In the genomic region with DNA sequence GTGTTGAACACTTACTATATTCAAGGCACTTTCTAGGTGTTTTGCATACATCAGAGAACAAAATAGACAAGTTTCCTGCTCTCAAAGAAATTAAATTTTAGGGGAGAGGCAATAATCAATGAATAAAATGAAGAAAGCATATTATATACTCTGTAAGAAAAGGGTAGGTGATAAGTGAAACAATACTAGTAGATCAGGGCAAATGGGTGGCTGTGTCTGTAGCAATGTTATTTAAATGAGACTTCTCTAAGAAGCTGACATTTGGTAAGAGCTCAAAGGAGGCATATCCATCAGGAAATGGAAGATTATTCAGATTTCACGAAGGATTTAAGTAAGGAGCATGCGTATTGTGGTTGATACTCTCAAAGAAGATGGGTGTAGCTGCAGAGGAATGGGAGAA, we compare ENCODE assay signal across 23 cellular contexts.
"Had no signal": no experiment of that assay in that cellular context is flagged by ENCODE, and none has a peak within 500 bp of the region (broad histone marks: within the 10 kb centered on the region; RNA-seq: fewer than 3 reads in every experiment).

No MANE protein-coding gene starts in this region.

- H3K27ac Mint-ChIP-seq: naive thymus-derived CD4-positive, alpha-beta T cell; natural killer cell treated with Interleukin-12 subunit alpha and Interleukin-12 subunit beta and Interleukin-15 and Interleukin-18, amount 100 ng/mL, for 72 hours; stimulated activated effector memory CD8-positive, alpha-beta T cell treated with anti-CD3 and anti-CD28 coated beads, Interleukin-12 subunit alpha, Interleukin-12 subunit beta, amount 100 ng/mL, for 72 hours; stimulated activated naive CD8-positive, alpha-beta T cell treated with anti-CD3 and anti-CD28 coated beads, Interleukin-15, Interleukin-2, amounts not matched to agents 100 ng/mL and 50 ng/mL, for 24 hours had no signal

- H3K4me3 ChIP-seq: left ventricle myocardium inferior, lung, mucosa of descending colon, right atrium auricular region, right lobe of liver, suprapubic skin, thoracic aorta, tibial artery, upper lobe of right lung had no signal

- H3K27me3 ChIP-seq: right atrium auricular region, right lobe of liver, suprapubic skin, tibial artery, upper lobe of right lung had no signal

- H3K4me3 Mint-ChIP-seq: naive thymus-derived CD4-positive, alpha-beta T cell; natural killer cell treated with Interleukin-12 subunit alpha and Interleukin-12 subunit beta and Interleukin-15 and Interleukin-18, amount 100 ng/mL, for 72 hours; stimulated activated effector memory CD8-positive, alpha-beta T cell treated with anti-CD3 and anti-CD28 coated beads, Interleukin-12 subunit alpha, Interleukin-12 subunit beta, amount 100 ng/mL, for 72 hours; stimulated activated naive CD8-positive, alpha-beta T cell treated with anti-CD3 and anti-CD28 coated beads, Interleukin-15, Interleukin-2, amounts not matched to agents 100 ng/mL and 50 ng/mL, for 24 hours had no signal

- H3K36me3 ChIP-seq: left ventricle myocardium inferior, right atrium auricular region, right lobe of liver, suprapubic skin, thoracic aorta, tibial artery, upper lobe of right lung had no signal

- DNase-seq: hypothalamus; islet precursor cell; left ventricle myocardium inferior; midbrain; mucosa of descending colon; naive thymus-derived CD4-positive, alpha-beta T cell; nucleus accumbens; right lobe of liver; stimulated activated CD4-positive, alpha-beta T cell treated with anti-CD3 and anti-CD28 coated beads, Interleukin-12 subunit alpha, Interleukin-12 subunit beta, amount 100 ng/mL, for 4 hours; stimulated activated CD4-positive, alpha-beta T cell treated with anti-CD3 and anti-CD28 coated beads, Interleukin-15, amount 100 ng/mL, for 24 hours; stimulated activated CD4-positive, alpha-beta T cell treated with anti-CD3 and anti-CD28 coated beads, Interleukin-4, amount 100 ng/mL, for 24 hours; stimulated activated naive CD4-positive, alpha-beta T cell; tibial artery; trophoblast cell; upper lobe of right lung had no signal

- H2AFZ ChIP-seq: parathyroid adenoma had no signal

- H3K9me3 ChIP-seq: mucosa of descending colon, right atrium auricular region, right lobe of liver, suprapubic skin, thoracic aorta, tibial artery, upper lobe of right lung had no signal

- H3K27ac ChIP-seq: left ventricle myocardium inferior, parathyroid adenoma, right atrium auricular region, right lobe of liver, suprapubic skin, thoracic aorta, tibial artery, upper lobe of right lung had no signal

- H3K27me3 Mint-ChIP-seq: naive thymus-derived CD4-positive, alpha-beta T cell; natural killer cell treated with Interleukin-12 subunit alpha and Interleukin-12 subunit beta and Interleukin-15 and Interleukin-18, amount 100 ng/mL, for 72 hours; stimulated activated naive CD8-positive, alpha-beta T cell treated with anti-CD3 and anti-CD28 coated beads, Interleukin-15, Interleukin-2, amounts not matched to agents 100 ng/mL and 50 ng/mL, for 24 hours had no signal

- H3K36me3 Mint-ChIP-seq: naive thymus-derived CD4-positive, alpha-beta T cell; natural killer cell treated with Interleukin-12 subunit alpha and Interleukin-12 subunit beta and Interleukin-15 and Interleukin-18, amount 100 ng/mL, for 72 hours; stimulated activated effector memory CD8-positive, alpha-beta T cell treated with anti-CD3 and anti-CD28 coated beads, Interleukin-12 subunit alpha, Interleukin-12 subunit beta, amount 100 ng/mL, for 72 hours had no signal

- ATAC-seq: mucosa of descending colon; naive thymus-derived CD4-positive, alpha-beta T cell; natural killer cell treated with Interleukin-12 subunit alpha and Interleukin-12 subunit beta and Interleukin-15 and Interleukin-18, amount 100 ng/mL, for 72 hours; right lobe of liver; stimulated activated effector memory CD8-positive, alpha-beta T cell treated with anti-CD3 and anti-CD28 coated beads, Interleukin-12 subunit alpha, Interleukin-12 subunit beta, amount 100 ng/mL, for 72 hours; upper lobe of right lung had no signal

- H3K9me3 Mint-ChIP-seq: stimulated activated naive CD8-positive, alpha-beta T cell treated with anti-CD3 and anti-CD28 coated beads, Interleukin-15, Interleukin-2, amounts not matched to agents 100 ng/mL and 50 ng/mL, for 24 hours had no signal

- H3K9ac ChIP-seq: parathyroid adenoma had no signal

- H3K4me1 ChIP-seq: left ventricle myocardium inferior, parathyroid adenoma, right atrium auricular region, right lobe of liver, suprapubic skin, tibial artery, upper lobe of right lung had no signal

- H3K79me2 ChIP-seq: parathyroid adenoma had no signal

- H3K4me1 Mint-ChIP-seq: naive thymus-derived CD4-positive, alpha-beta T cell; stimulated activated effector memory CD8-positive, alpha-beta T cell treated with anti-CD3 and anti-CD28 coated beads, Interleukin-12 subunit alpha, Interleukin-12 subunit beta, amount 100 ng/mL, for 72 hours had no signal
